Comparison of ENCODE assay signal across 1 cellular context in genomic region chr6:160137989-160138835, GRCh38.
TF ChIP-seq lines count a peak whose summit lies in the region.

No MANE protein-coding gene starts in this region.

TF ChIP-seq in SK-N-SH treated with all-trans-retinoic acid at 6 μM for 48 hours, 23 proteins besides CTCF, POLR2A, EP300 and RAD21 (continued from another document):
- TF ChIP-seq TSHZ2 (CRISPR knock-in tag; IDR thresholded peaks at IDR 0.05) (no peak), GLIS3 (CRISPR knock-in tag; IDR thresholded peaks at IDR 0.05) (no peak), CREB5 (CRISPR knock-in tag; IDR thresholded peaks at IDR 0.05; ENCODE audit: low read depth) (no peak), ESRRG (CRISPR knock-in tag; IDR thresholded peaks at IDR 0.05) (no peak), ARNTL (CRISPR knock-in tag; IDR thresholded peaks at IDR 0.05; ENCODE audit: borderline replicate concordance, low read depth) (no peak), ZFP3 (CRISPR knock-in tag; IDR thresholded peaks at IDR 0.05) (no peak), ZNF565 (CRISPR knock-in tag; conservative IDR thresholded peaks at IDR 0.05; ENCODE audit: low read depth) (no peak), ZFP30 (CRISPR knock-in tag; IDR thresholded peaks at IDR 0.05) (no peak), PPARA (CRISPR knock-in tag; IDR thresholded peaks at IDR 0.05; ENCODE audit: borderline replicate concordance) (no peak), ISL1 (CRISPR knock-in tag; IDR thresholded peaks at IDR 0.05) (no peak)
